ENCODE assay signal across 19 cellular contexts in genomic region chr10:17004801-17005380, GRCh38.
"Had no signal": no experiment of that assay in that cellular context is flagged by ENCODE, and none has a peak within 500 bp of the region (broad histone marks: within the 10 kb centered on the region; RNA-seq: fewer than 3 reads in every experiment).

No MANE protein-coding gene starts in this region.

- DNase-seq: activated CD4-positive, alpha-beta T cell treated with anti-CD3 and anti-CD28 coated beads for 1 hour; activated CD4-positive, alpha-beta T cell treated with anti-CD3 and anti-CD28 coated beads, Interleukin-2, amount 50 U/mL, for 4 hours; activated naive CD4-positive, alpha-beta T cell treated with anti-CD3 and anti-CD28 coated beads for 36 hours; activated T-cell treated with anti-CD3 and anti-CD28 coated beads for 4 hours; cerebellar nuclear complex; effector memory CD4-positive, alpha-beta T cell; kidney glomerular epithelial cell; pancreas; sigmoid colon; stimulated activated CD4-positive, alpha-beta T cell treated with anti-CD3 and anti-CD28 coated beads, Interleukin-1b, Interleukin-23, amount 100 ng/mL, for 48 hours; T-helper 1 cell; uterus had no signal

- H3K4me3 Mint-ChIP-seq: activated naive CD4-positive, alpha-beta T cell treated with anti-CD3 and anti-CD28 coated beads for 36 hours; dendritic cell treated with granulocyte-macrophage colony-stimulating factor and Interleukin-4, amounts not matched to agents 40 ng/mL and 50 ng/mL, for 4 days; stimulated activated effector memory CD8-positive, alpha-beta T cell treated with anti-CD3 and anti-CD28 coated beads, Interleukin-12 subunit alpha, Interleukin-12 subunit beta, amount 100 ng/mL, for 72 hours had no signal

- H3K36me3 Mint-ChIP-seq: stimulated activated effector memory CD8-positive, alpha-beta T cell treated with anti-CD3 and anti-CD28 coated beads, Interleukin-12 subunit alpha, Interleukin-12 subunit beta, amount 100 ng/mL, for 72 hours had no signal

- H3K36me3 ChIP-seq: pancreas, sigmoid colon, thoracic aorta, uterus had no signal

- H3K4me1 ChIP-seq: pancreas, uterus had no signal

- H3K4me3 ChIP-seq: pancreas, sigmoid colon, SK-N-MC, thoracic aorta, uterus had no signal

- H3K9me3 ChIP-seq: pancreas, sigmoid colon, thoracic aorta, uterus had no signal

- H3K9me3 Mint-ChIP-seq: activated naive CD4-positive, alpha-beta T cell treated with anti-CD3 and anti-CD28 coated beads for 36 hours; activated T-helper 2 cell treated with anti-CD3 and anti-CD28 coated beads, Interferon-gamma antibody, Interleukin-2, Interleukin-4, amounts not matched to agents 10 μg/mL and 5 μg/mL and 100 μg/mL, durations not matched to agents 14 hours and 24 hours and 36 hours; dendritic cell treated with granulocyte-macrophage colony-stimulating factor and Interleukin-4, amounts not matched to agents 40 ng/mL and 50 ng/mL, for 4 days; stimulated activated effector memory CD8-positive, alpha-beta T cell treated with anti-CD3 and anti-CD28 coated beads, Interleukin-12 subunit alpha, Interleukin-12 subunit beta, amount 100 ng/mL, for 72 hours had no signal

- H3K27me3 ChIP-seq: pancreas, sigmoid colon, uterus had no signal

- H3K27ac ChIP-seq: pancreas, SK-N-MC, VCaP had no signal

- H3K27ac Mint-ChIP-seq: activated naive CD4-positive, alpha-beta T cell treated with anti-CD3 and anti-CD28 coated beads for 36 hours; activated T-helper 2 cell treated with anti-CD3 and anti-CD28 coated beads, Interferon-gamma antibody, Interleukin-2, Interleukin-4, amounts not matched to agents 10 μg/mL and 5 μg/mL and 100 μg/mL, durations not matched to agents 14 hours and 24 hours and 36 hours; dendritic cell treated with granulocyte-macrophage colony-stimulating factor and Interleukin-4, amounts not matched to agents 40 ng/mL and 50 ng/mL, for 4 days; stimulated activated effector memory CD8-positive, alpha-beta T cell treated with anti-CD3 and anti-CD28 coated beads, Interleukin-12 subunit alpha, Interleukin-12 subunit beta, amount 100 ng/mL, for 72 hours had no signal

- ATAC-seq: esophagus mucosa; pancreas; stimulated activated effector memory CD8-positive, alpha-beta T cell treated with anti-CD3 and anti-CD28 coated beads, Interleukin-12 subunit alpha, Interleukin-12 subunit beta, amount 100 ng/mL, for 72 hours had no signal
